ENCODE assay signal across 20 cellular contexts in the genomic region with DNA sequence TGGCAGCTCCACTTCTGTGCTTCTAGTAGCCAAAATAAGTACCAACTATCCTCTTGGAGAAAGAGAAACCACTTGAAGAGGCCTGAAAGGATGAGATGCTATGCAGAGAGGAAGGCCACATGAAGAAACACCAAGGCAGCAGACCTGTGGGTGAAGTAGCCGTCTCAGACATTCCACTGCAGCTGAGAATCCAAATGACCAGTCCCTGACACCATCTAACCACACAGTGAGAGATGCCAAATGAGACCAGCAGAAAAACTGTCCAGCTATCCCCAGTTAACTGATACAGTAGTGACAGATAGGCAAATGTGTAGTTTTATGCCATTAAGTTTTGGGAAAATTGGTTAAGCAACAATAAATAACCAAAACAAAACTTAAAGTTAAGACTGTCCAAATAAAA.
"Had no signal": no experiment of that assay in that cellular context is flagged by ENCODE, and none has a peak within 500 bp of the region (broad histone marks: within the 10 kb centered on the region; RNA-seq: fewer than 3 reads in every experiment).

No MANE protein-coding gene starts in this region.

- H3K27me3 Mint-ChIP-seq: activated CD4-positive, alpha-beta memory T cell treated with anti-CD3 and anti-CD28 coated beads, Interleukin-2, amount 10 ng/mL, durations not matched to agents 7 days and 5 days; activated naive CD4-positive, alpha-beta T cell treated with anti-CD3 and anti-CD28 coated beads, Interleukin-2, amount 50 U/mL, for 24 hours; activated T-cell treated with anti-CD3 and anti-CD28 coated beads, Interleukin-2, amount 50 U/mL, for 24 hours; memory B cell; T-cell had no signal

- H3K27ac Mint-ChIP-seq: activated CD4-positive, alpha-beta memory T cell treated with anti-CD3 and anti-CD28 coated beads, Interleukin-2, amount 10 ng/mL, durations not matched to agents 7 days and 5 days; activated naive CD4-positive, alpha-beta T cell treated with anti-CD3 and anti-CD28 coated beads, Interleukin-2, amount 50 U/mL, for 24 hours; activated T-cell treated with anti-CD3 and anti-CD28 coated beads, Interleukin-2, amount 50 U/mL, for 24 hours; memory B cell; nephron; stimulated activated effector memory CD8-positive, alpha-beta T cell treated with anti-CD3 and anti-CD28 coated beads, Interleukin-12 subunit alpha, Interleukin-12 subunit beta, amount 100 ng/mL, for 72 hours; T-cell had no signal

- DNase-seq: activated CD4-positive, alpha-beta memory T cell treated with anti-CD3 and anti-CD28 coated beads, Interleukin-2, amount 10 ng/mL, durations not matched to agents 7 days and 5 days; activated CD4-positive, CD25-positive, alpha-beta regulatory T cell treated with anti-CD3 and anti-CD28 coated beads, Interleukin-2, amount 50 U/mL, for 72 hours; activated T-cell treated with anti-CD3 and anti-CD28 coated beads, Interleukin-2, amount 50 U/mL, for 24 hours; amniotic stem cell; cerebellar nuclear complex; kidney; left ventricle myocardium superior; psoas muscle; SK-N-SH; stimulated activated CD4-positive, alpha-beta T cell treated with anti-CD3 and anti-CD28 coated beads, Interleukin-12 subunit alpha, Interleukin-12 subunit beta, amount 100 ng/mL, for 4 hours; T-cell; T-helper 9 cell had no signal

- ATAC-seq: left ventricle myocardium superior; psoas muscle; sciatic nerve; stimulated activated effector memory CD8-positive, alpha-beta T cell treated with anti-CD3 and anti-CD28 coated beads, Interleukin-12 subunit alpha, Interleukin-12 subunit beta, amount 100 ng/mL, for 72 hours; T-cell had no signal

- H3K4me3 Mint-ChIP-seq: activated CD4-positive, alpha-beta memory T cell treated with anti-CD3 and anti-CD28 coated beads, Interleukin-2, amount 10 ng/mL, durations not matched to agents 7 days and 5 days; activated naive CD4-positive, alpha-beta T cell treated with anti-CD3 and anti-CD28 coated beads, Interleukin-2, amount 50 U/mL, for 24 hours; activated T-cell treated with anti-CD3 and anti-CD28 coated beads, Interleukin-2, amount 50 U/mL, for 24 hours; memory B cell; nephron; stimulated activated effector memory CD8-positive, alpha-beta T cell treated with anti-CD3 and anti-CD28 coated beads, Interleukin-12 subunit alpha, Interleukin-12 subunit beta, amount 100 ng/mL, for 72 hours; T-cell had no signal

- H3K27me3 ChIP-seq: breast epithelium, hepatocyte had no signal

- H3K79me2 ChIP-seq: hepatocyte had no signal

- H3K4me2 ChIP-seq: hepatocyte, SK-N-SH had no signal

- H3K4me1 Mint-ChIP-seq: memory B cell had no signal

- H3K9me3 ChIP-seq: breast epithelium, psoas muscle, SK-N-SH had no signal

- H3K36me3 ChIP-seq: breast epithelium had no signal

- H3K9me3 Mint-ChIP-seq: activated CD4-positive, alpha-beta memory T cell treated with anti-CD3 and anti-CD28 coated beads, Interleukin-2, amount 10 ng/mL, durations not matched to agents 7 days and 5 days; activated naive CD4-positive, alpha-beta T cell treated with anti-CD3 and anti-CD28 coated beads, Interleukin-2, amount 50 U/mL, for 24 hours; activated T-cell treated with anti-CD3 and anti-CD28 coated beads, Interleukin-2, amount 50 U/mL, for 24 hours; memory B cell; stimulated activated effector memory CD8-positive, alpha-beta T cell treated with anti-CD3 and anti-CD28 coated beads, Interleukin-12 subunit alpha, Interleukin-12 subunit beta, amount 100 ng/mL, for 72 hours; T-cell had no signal

- H3K4me1 ChIP-seq: breast epithelium, psoas muscle had no signal

- H3K9ac ChIP-seq: SK-N-SH had no signal

- H3K27ac ChIP-seq: breast epithelium, epithelial cell of prostate, hepatocyte, psoas muscle had no signal

- H3K4me3 ChIP-seq: breast epithelium, hepatocyte, psoas muscle had no signal

- H2AFZ ChIP-seq: hepatocyte had no signal
